ENCODE assay signal across 1 cellular context in the genomic region with DNA sequence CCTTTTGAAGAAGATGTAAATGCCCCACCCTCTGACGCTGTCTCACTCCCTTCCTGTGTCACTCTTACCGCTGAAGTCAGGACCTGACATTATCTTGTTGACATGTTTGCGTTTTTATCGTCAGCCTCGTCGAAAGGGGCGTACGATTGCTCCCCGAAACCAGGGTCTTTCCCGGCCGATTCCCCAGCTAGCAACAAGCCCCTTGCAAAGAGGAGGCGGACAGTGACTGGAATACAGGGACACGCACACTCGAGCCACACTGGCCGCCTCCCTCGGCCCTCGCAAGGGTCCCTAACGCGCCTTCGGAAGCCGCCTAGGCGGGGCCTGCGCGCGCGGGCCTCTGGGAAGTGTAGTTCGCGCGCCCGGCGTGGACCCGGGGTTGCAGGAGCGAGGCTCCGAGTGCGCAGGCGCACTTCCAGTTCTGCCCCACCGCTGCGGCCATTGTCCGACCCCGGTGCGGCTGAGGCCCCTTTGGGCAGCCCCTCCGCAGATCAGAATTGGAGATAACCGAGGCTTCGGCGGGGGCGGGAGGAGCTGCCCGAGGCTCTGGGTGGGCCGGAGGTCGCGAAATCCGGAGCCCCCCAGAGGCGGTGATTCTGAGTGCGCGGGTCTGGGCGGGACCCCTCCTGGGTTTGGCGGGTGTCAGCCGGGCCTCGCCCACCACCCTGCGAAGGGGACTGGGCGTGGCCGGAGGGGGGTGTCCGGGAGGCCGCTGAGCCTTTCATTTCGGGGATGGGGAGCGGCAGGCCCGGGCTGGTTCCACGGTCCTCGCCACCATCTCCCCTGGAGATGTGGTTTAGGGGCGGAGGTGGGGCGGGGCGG.
TF ChIP-seq lines count a peak whose summit lies in the region.

Gene ZFP90, plus strand, starts transcription at position 412 of the 822 bp plus-strand sequence. CDS start 502 bp downstream, outside the sequence.

TF ChIP-seq in HepG2, 621 proteins besides CTCF, POLR2A, EP300 and RAD21 (continued from another document and continues in another):
- TF ChIP-seq, protein P1, sequence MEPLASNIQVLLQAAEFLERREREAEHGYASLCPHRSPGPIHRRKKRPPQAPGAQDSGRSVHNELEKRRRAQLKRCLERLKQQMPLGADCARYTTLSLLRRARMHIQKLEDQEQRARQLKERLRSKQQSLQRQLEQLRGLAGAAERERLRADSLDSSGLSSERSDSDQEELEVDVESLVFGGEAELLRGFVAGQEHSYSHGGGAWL (CRISPR knock-in tag; IDR thresholded peaks at IDR 0.05), result peak; percentile 43
- TF ChIP-seq XRCC5 (optimal IDR thresholded peaks at IDR 0.05; ENCODE audit: low read length), result peak; percentile 69
- no peak for TF ChIP-seq RORA (CRISPR knock-in tag; IDR thresholded peaks at IDR 0.05)
- no peak for TF ChIP-seq TCF7L2 (IDR thresholded peaks at IDR 0.05; ENCODE audit: low read depth, low read length)
- TF ChIP-seq SP2 (CRISPR knock-in tag; IDR thresholded peaks at IDR 0.05), result no peak; the same call in 1 of the 2 replicates
- peak; percentile 78; the same call in 1 of the 2 replicates for TF ChIP-seq TFDP1 (CRISPR knock-in tag; IDR thresholded peaks at IDR 0.05; ENCODE audit: borderline replicate concordance)
- 0 out of 2 replicates have a peak, but pooled peaks have one; percentile 24 for TF ChIP-seq FOXP4 (CRISPR knock-in tag; IDR thresholded peaks at IDR 0.05)
- no peak for TF ChIP-seq ZNF20 (CRISPR knock-in tag; IDR thresholded peaks at IDR 0.05)
- TF ChIP-seq ZSCAN12 (CRISPR knock-in tag; IDR thresholded peaks at IDR 0.05), result peak; percentile 84; the same call in 1 of the 2 replicates
- TF ChIP-seq ARNTL (CRISPR knock-in tag; IDR thresholded peaks at IDR 0.05), result no peak; the same call in 1 of the 2 replicates
- TF ChIP-seq, protein P2, sequence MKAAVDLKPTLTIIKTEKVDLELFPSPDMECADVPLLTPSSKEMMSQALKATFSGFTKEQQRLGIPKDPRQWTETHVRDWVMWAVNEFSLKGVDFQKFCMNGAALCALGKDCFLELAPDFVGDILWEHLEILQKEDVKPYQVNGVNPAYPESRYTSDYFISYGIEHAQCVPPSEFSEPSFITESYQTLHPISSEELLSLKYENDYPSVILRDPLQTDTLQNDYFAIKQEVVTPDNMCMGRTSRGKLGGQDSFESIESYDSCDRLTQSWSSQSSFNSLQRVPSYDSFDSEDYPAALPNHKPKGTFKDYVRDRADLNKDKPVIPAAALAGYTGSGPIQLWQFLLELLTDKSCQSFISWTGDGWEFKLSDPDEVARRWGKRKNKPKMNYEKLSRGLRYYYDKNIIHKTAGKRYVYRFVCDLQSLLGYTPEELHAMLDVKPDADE (CRISPR knock-in tag; IDR thresholded peaks at IDR 0.05), result peak; percentile 84; the same call in 1 of the 2 replicates
- TF ChIP-seq ONECUT2 (CRISPR knock-in tag; IDR thresholded peaks at IDR 0.05), result 0 out of 2 replicates have a peak, but pooled peaks have one; percentile 19
- TF ChIP-seq ZNF503 (CRISPR knock-in tag; IDR thresholded peaks at IDR 0.05), result peak; percentile 89; the same call in 1 of the 2 replicates
- no peak for TF ChIP-seq ZFP36L1 (CRISPR knock-in tag; IDR thresholded peaks at IDR 0.05)
- TF ChIP-seq, protein P3, sequence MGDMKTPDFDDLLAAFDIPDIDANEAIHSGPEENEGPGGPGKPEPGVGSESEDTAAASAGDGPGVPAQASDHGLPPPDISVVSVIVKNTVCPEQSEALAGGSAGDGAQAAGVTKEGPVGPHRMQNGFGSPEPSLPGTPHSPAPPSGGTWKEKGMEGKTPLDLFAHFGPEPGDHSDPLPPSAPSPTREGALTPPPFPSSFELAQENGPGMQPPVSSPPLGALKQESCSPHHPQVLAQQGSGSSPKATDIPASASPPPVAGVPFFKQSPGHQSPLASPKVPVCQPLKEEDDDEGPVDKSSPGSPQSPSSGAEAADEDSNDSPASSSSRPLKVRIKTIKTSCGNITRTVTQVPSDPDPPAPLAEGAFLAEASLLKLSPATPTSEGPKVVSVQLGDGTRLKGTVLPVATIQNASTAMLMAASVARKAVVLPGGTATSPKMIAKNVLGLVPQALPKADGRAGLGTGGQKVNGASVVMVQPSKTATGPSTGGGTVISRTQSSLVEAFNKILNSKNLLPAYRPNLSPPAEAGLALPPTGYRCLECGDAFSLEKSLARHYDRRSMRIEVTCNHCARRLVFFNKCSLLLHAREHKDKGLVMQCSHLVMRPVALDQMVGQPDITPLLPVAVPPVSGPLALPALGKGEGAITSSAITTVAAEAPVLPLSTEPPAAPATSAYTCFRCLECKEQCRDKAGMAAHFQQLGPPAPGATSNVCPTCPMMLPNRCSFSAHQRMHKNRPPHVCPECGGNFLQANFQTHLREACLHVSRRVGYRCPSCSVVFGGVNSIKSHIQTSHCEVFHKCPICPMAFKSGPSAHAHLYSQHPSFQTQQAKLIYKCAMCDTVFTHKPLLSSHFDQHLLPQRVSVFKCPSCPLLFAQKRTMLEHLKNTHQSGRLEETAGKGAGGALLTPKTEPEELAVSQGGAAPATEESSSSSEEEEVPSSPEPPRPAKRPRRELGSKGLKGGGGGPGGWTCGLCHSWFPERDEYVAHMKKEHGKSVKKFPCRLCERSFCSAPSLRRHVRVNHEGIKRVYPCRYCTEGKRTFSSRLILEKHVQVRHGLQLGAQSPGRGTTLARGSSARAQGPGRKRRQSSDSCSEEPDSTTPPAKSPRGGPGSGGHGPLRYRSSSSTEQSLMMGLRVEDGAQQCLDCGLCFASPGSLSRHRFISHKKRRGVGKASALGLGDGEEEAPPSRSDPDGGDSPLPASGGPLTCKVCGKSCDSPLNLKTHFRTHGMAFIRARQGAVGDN (CRISPR knock-in tag; IDR thresholded peaks at IDR 0.05), result peak; percentile 88
- no peak; the same call in none of the 2 replicates for TF ChIP-seq KDM5B (CRISPR knock-in tag; IDR thresholded peaks at IDR 0.05; ENCODE audit: borderline replicate concordance)
- TF ChIP-seq ZNF558 (CRISPR knock-in tag; IDR thresholded peaks at IDR 0.05; ENCODE audit: borderline replicate concordance), result no peak
- peak; percentile 47 for TF ChIP-seq ZNF883 (CRISPR knock-in tag; IDR thresholded peaks at IDR 0.05; ENCODE audit: not compliant biosample characterization)
- TF ChIP-seq, protein P4, sequence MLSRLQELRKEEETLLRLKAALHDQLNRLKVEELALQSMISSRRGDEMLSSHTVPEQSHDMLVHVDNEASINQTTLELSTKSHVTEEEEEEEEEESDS (CRISPR knock-in tag; IDR thresholded peaks at IDR 0.05; ENCODE audit: borderline replicate concordance), result 0 out of 2 replicates have a peak, but pooled peaks have one; percentile 23
- TF ChIP-seq SMYD3 (CRISPR knock-in tag; IDR thresholded peaks at IDR 0.05), result peak; percentile 75; the same call in 1 of the 2 replicates
- peak; percentile 98 for TF ChIP-seq ZNF143 (CRISPR knock-in tag; IDR thresholded peaks at IDR 0.05)
- peak; percentile 38; the same call in 1 of the 2 replicates for TF ChIP-seq KMT2B (CRISPR knock-in tag; IDR thresholded peaks at IDR 0.05)
- TF ChIP-seq NFYB (CRISPR knock-in tag; IDR thresholded peaks at IDR 0.05), result peak; percentile 28; the same call in 1 of the 2 replicates
- no peak for TF ChIP-seq RELA (CRISPR knock-in tag; IDR thresholded peaks at IDR 0.05)
- peak; percentile 83; the same call in 1 of the 2 replicates for TF ChIP-seq IRF2 (CRISPR knock-in tag; IDR thresholded peaks at IDR 0.05)
- TF ChIP-seq FOXK1 (CRISPR knock-in tag; IDR thresholded peaks at IDR 0.05; ENCODE audit: borderline replicate concordance, low read depth), result 0 out of 2 replicates have a peak, but pooled peaks have one; percentile 58
- 0 out of 2 replicates have a peak, but pooled peaks have one; percentile 74 for TF ChIP-seq ZNF232 (CRISPR knock-in tag; IDR thresholded peaks at IDR 0.05; ENCODE audit: borderline replicate concordance)
- 0 out of 2 replicates have a peak, but pooled peaks have one; percentile 60 for TF ChIP-seq KDM5A (IDR thresholded peaks at IDR 0.05; ENCODE audit: borderline replicate concordance, low read length)
- TF ChIP-seq ZNF570 (CRISPR knock-in tag; IDR thresholded peaks at IDR 0.05; ENCODE audit: borderline replicate concordance), result no peak
- 0 out of 2 replicates have a peak, but pooled peaks have one; percentile 72 for TF ChIP-seq ERF (CRISPR knock-in tag; IDR thresholded peaks at IDR 0.05)
- TF ChIP-seq GATAD1 (CRISPR knock-in tag; IDR thresholded peaks at IDR 0.05), result peak; percentile 52; the same call in 1 of the 2 replicates
- TF ChIP-seq ZNF274 (CRISPR knock-in tag; IDR thresholded peaks at IDR 0.05), result peak; percentile 80; the same call in 1 of the 2 replicates
- 0 out of 2 replicates have a peak, but pooled peaks have one; percentile 31 for TF ChIP-seq BATF2 (CRISPR knock-in tag; IDR thresholded peaks at IDR 0.05)
- TF ChIP-seq BRCA1 (CRISPR knock-in tag; IDR thresholded peaks at IDR 0.05), result peak; percentile 89; the same call in 1 of the 2 replicates
- no peak for TF ChIP-seq ZFYVE20 (CRISPR knock-in tag; IDR thresholded peaks at IDR 0.05; ENCODE audit: borderline replicate concordance, low read depth)
- TF ChIP-seq GABPA (IDR thresholded peaks at IDR 0.05; ENCODE audit: low read depth, low read length), result peak; percentile 31; the same call in 1 of the 2 replicates
- peak; percentile 81 for TF ChIP-seq GABPA (CRISPR knock-in tag; IDR thresholded peaks at IDR 0.05; ENCODE audit: low read depth)
- TF ChIP-seq ARHGAP35 (CRISPR knock-in tag; IDR thresholded peaks at IDR 0.05; ENCODE audit: borderline replicate concordance), result peak; percentile 69; the same call in 1 of the 2 replicates
- TF ChIP-seq YEATS2 (CRISPR knock-in tag; IDR thresholded peaks at IDR 0.05; ENCODE audit: borderline replicate concordance), result peak; percentile 66; the same call in 1 of the 2 replicates
- 0 out of 2 replicates have a peak, but pooled peaks have one; percentile 75 for TF ChIP-seq ZNF766 (CRISPR knock-in tag; IDR thresholded peaks at IDR 0.05; ENCODE audit: borderline replicate concordance)
- peak; percentile 45 for TF ChIP-seq HNF4A (CRISPR knock-in tag; IDR thresholded peaks at IDR 0.05)
- TF ChIP-seq, protein P5, sequence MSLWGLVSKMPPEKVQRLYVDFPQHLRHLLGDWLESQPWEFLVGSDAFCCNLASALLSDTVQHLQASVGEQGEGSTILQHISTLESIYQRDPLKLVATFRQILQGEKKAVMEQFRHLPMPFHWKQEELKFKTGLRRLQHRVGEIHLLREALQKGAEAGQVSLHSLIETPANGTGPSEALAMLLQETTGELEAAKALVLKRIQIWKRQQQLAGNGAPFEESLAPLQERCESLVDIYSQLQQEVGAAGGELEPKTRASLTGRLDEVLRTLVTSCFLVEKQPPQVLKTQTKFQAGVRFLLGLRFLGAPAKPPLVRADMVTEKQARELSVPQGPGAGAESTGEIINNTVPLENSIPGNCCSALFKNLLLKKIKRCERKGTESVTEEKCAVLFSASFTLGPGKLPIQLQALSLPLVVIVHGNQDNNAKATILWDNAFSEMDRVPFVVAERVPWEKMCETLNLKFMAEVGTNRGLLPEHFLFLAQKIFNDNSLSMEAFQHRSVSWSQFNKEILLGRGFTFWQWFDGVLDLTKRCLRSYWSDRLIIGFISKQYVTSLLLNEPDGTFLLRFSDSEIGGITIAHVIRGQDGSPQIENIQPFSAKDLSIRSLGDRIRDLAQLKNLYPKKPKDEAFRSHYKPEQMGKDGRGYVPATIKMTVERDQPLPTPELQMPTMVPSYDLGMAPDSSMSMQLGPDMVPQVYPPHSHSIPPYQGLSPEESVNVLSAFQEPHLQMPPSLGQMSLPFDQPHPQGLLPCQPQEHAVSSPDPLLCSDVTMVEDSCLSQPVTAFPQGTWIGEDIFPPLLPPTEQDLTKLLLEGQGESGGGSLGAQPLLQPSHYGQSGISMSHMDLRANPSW (CRISPR knock-in tag; IDR thresholded peaks at IDR 0.05; ENCODE audit: borderline replicate concordance), result 0 out of 2 replicates have a peak, but pooled peaks have one; percentile 24
- 0 out of 2 replicates have a peak, but pooled peaks have one; percentile 25 for TF ChIP-seq RXRB (CRISPR knock-in tag; IDR thresholded peaks at IDR 0.05; ENCODE audit: borderline replicate concordance)
- TF ChIP-seq NR2F6 (IDR thresholded peaks at IDR 0.05), result no peak
- TF ChIP-seq NR2F6 (CRISPR knock-in tag; IDR thresholded peaks at IDR 0.05), result no peak; the same call in 1 of the 2 replicates
- no peak for TF ChIP-seq HNF4G (IDR thresholded peaks at IDR 0.05; ENCODE audit: borderline replicate concordance, low read depth, low read length)
- 0 out of 2 replicates have a peak, but pooled peaks have one; percentile 12 for TF ChIP-seq HNF4G (CRISPR knock-in tag; IDR thresholded peaks at IDR 0.05; ENCODE audit: borderline replicate concordance, low read depth)
- TF ChIP-seq SALL1 (CRISPR knock-in tag; IDR thresholded peaks at IDR 0.05), result peak; percentile 69
